ENCODE assay signal across 1 cellular context in genomic region chr1:220094016-220094911, GRCh38.
TF ChIP-seq lines count a peak whose summit lies in the region.

Gene IARS2 (plus strand): TSS chr1:220094132. CDS start chr1:220094217, 85 bp downstream.

TF ChIP-seq in H1, 55 proteins besides CTCF, POLR2A, EP300 and RAD21 (continued from another document):
- 0 out of 2 replicates have a peak, but pooled peaks have one; percentile 4 for TF ChIP-seq YY1 (IDR thresholded peaks at IDR 0.05; ENCODE audit: low read depth, low read length)
- peak; percentile 23; the same call in 1 of the 2 replicates for TF ChIP-seq GABPA (IDR thresholded peaks at IDR 0.05; ENCODE audit: borderline replicate concordance, insufficient read depth, low read length)
- TF ChIP-seq CHD2 (IDR thresholded peaks at IDR 0.05; ENCODE audit: low read length), result no peak
- no peak for TF ChIP-seq CHD1 (IDR thresholded peaks at IDR 0.05; ENCODE audit: low read depth, low read length)
- TF ChIP-seq KDM5A (IDR thresholded peaks at IDR 0.05; ENCODE audit: low read length), result 0 out of 2 replicates have a peak, but pooled peaks have one; percentile 28
- TF ChIP-seq TEAD4 (IDR thresholded peaks at IDR 0.05; ENCODE audit: low read depth, low read length), result no peak
- TF ChIP-seq KDM4A (IDR thresholded peaks at IDR 0.05; ENCODE audit: low read depth, low read length, severe bottlenecking), result peak; percentile 70
- TF ChIP-seq RBBP5 (IDR thresholded peaks at IDR 0.05; ENCODE audit: borderline replicate concordance, low read depth, low read length), result 0 out of 2 replicates have a peak, but pooled peaks have one; percentile 43
- no peak for TF ChIP-seq BACH1 (IDR thresholded peaks at IDR 0.05; ENCODE audit: low read length)
- no peak for TF ChIP-seq CEBPB (IDR thresholded peaks at IDR 0.05; ENCODE audit: low read depth, low read length)
- TF ChIP-seq KDM1A (IDR thresholded peaks at IDR 0.05; ENCODE audit: borderline replicate concordance, low read length), result no peak
- peak; percentile 44; the same call in 1 of the 2 replicates for TF ChIP-seq TBP (IDR thresholded peaks at IDR 0.05; ENCODE audit: low read depth, low read length)
- no peak for TF ChIP-seq JUN (IDR thresholded peaks at IDR 0.05; ENCODE audit: low read depth, low read length)
- TF ChIP-seq SIRT6 (IDR thresholded peaks at IDR 0.05; ENCODE audit: low read length), result no peak
- no peak for TF ChIP-seq RFX5 (IDR thresholded peaks at IDR 0.05; ENCODE audit: borderline replicate concordance, low read depth, low read length)
- TF ChIP-seq HDAC6 (IDR thresholded peaks at IDR 0.05; ENCODE audit: low read depth, low read length), result no peak
- peak; percentile 63 for TF ChIP-seq E2F6 (IDR thresholded peaks at IDR 0.05)
- TF ChIP-seq ATF2 (IDR thresholded peaks at IDR 0.05; ENCODE audit: low read length), result no peak
- no peak for TF ChIP-seq SP4 (IDR thresholded peaks at IDR 0.05; ENCODE audit: low read length)
- no peak for TF ChIP-seq USF2 (IDR thresholded peaks at IDR 0.05; ENCODE audit: low read length)
- peak; percentile 87 for TF ChIP-seq MAX (IDR thresholded peaks at IDR 0.05)
- TF ChIP-seq TAF1 (IDR thresholded peaks at IDR 0.05; ENCODE audit: low read depth, low read length), result peak; percentile 45; the same call in 1 of the 2 replicates
- 0 out of 4 replicates have a peak, but pooled peaks of 1 of the 2 experiments have one; percentile 32 for TF ChIP-seq HDAC2 (IDR thresholded peaks at IDR 0.05; ENCODE audit: borderline replicate concordance in 1 of 2, low read depth in 2 of 2, low read length in 2 of 2)
- no peak for TF ChIP-seq ATF3 (IDR thresholded peaks at IDR 0.05; ENCODE audit: insufficient read depth, low read depth, low read length)
- TF ChIP-seq CBX8 (IDR thresholded peaks at IDR 0.05; ENCODE audit: borderline replicate concordance, low read depth, low read length), result no peak
- no peak for TF ChIP-seq RXRA (IDR thresholded peaks at IDR 0.05; ENCODE audit: insufficient read depth, low read depth, low read length)
- TF ChIP-seq CHD7 (IDR thresholded peaks at IDR 0.05; ENCODE audit: insufficient replicate concordance, low read length), result no peak
- peak; percentile 96 for TF ChIP-seq ASH2L (IDR thresholded peaks at IDR 0.05; ENCODE audit: low read length)
- no peak for TF ChIP-seq SP2 (IDR thresholded peaks at IDR 0.05; ENCODE audit: low read length)
- TF ChIP-seq RNF2 (IDR thresholded peaks at IDR 0.05; ENCODE audit: borderline replicate concordance, low read depth, low read length, missing control alignments, poor library complexity, severe bottlenecking), result no peak
- no peak for TF ChIP-seq CBX5 (IDR thresholded peaks at IDR 0.05; ENCODE audit: low read depth, low read length)
- TF ChIP-seq SIN3A (conservative IDR thresholded peaks at IDR 0.05 in 1 of 2, IDR thresholded peaks at IDR 0.05 in 1 of 2; ENCODE audit: low read depth in 1 of 2, low read length in 2 of 2), result peak; percentile 10 to 67; a peak in 1 of 4 replicates
- TF ChIP-seq SIX5 (IDR thresholded peaks at IDR 0.05; ENCODE audit: low read depth, low read length), result no peak
- no peak for TF ChIP-seq ZNF274 (IDR thresholded peaks at IDR 0.05; ENCODE audit: borderline replicate concordance, extremely low read depth, low read length)
- TF ChIP-seq CTBP2 (IDR thresholded peaks at IDR 0.05; ENCODE audit: borderline replicate concordance, insufficient read depth, insufficient read length, low read length), result peak; percentile 19
- TF ChIP-seq NRF1 (IDR thresholded peaks at IDR 0.05; ENCODE audit: low read depth, low read length), result no peak
- TF ChIP-seq NANOG (IDR thresholded peaks at IDR 0.05; ENCODE audit: insufficient read depth, low read depth, low read length, poor library complexity, severe bottlenecking), result no peak
- TF ChIP-seq SP1 (IDR thresholded peaks at IDR 0.05; ENCODE audit: low read depth, low read length), result no peak; the same call in 1 of the 2 replicates
